In the genomic region with DNA sequence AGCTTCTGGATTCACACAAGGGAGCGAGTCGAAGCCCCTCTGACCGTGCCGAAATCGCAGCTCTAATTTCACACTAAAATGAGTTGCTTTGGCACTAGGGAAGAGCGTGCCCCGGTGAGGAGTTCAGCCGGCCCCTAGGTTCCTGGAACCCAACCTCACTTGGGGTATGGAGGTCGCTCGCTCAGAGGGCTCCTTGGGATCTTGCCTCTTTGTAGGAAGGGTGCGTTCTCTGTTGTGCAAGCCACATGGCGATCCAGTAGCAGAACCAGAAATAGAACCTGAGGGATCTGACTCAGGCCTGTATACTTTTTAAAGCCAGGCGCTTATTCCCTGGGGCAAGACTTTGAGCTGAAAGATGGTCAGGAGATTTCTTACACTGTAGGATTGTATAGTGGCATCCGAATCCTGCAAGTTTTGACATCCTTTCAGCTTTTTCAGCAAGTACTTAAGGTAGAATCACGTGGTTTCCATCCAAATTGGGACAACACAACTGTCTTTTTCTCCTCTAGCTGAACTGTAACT, we compare ENCODE assay signal across 8 cellular contexts. TPM values are rescaled to one million over a fixed set of nuclear protein-coding genes. Genes with fewer than 3 reads are reported as not detected.
DNase-seq lines count a peak whose midpoint lies in the region; ATAC-seq and TF ChIP-seq lines count a peak whose summit lies in the region.

No MANE protein-coding gene starts in this region.

- no peak for TF ChIP-seq POLR2A in NB4 (IDR thresholded peaks at IDR 0.05; ENCODE audit: extremely low read depth, insufficient read length)

- POLR2A ChIA-PET in CD4-positive, alpha-beta memory T cell (lab: Charles Lee; ENCODE audit: partially characterized antibody) = interaction anchor here (0.7 to 2.0 kb wide), 4 partner anchors 10 to 661 kb away, joined by 3 to 8 read pairs (median 4); partner anchors contain the start of genes CFAP61, CRNKL1 and KIZ

- H3K27ac ChIP-seq in CD4-positive, alpha-beta memory T cell (ENCODE audit: low read depth, low read length) = peak overlapping the region; percentile 79
- peak overlapping the region; percentile 92 for H3K27ac ChIP-seq in duodenal mucosa (ENCODE audit: low read depth, low read length)

- peak overlapping the region in 1 of 2 donors; percentile 47 for H3K9ac ChIP-seq in duodenal mucosa (ENCODE audit: low read depth in 1 of 2, low read length in 2 of 2)

- H3K36me3 ChIP-seq in CD4-positive, alpha-beta memory T cell (ENCODE audit: insufficient read depth, low read length) = no peaks in the 10 kb centered on the region
- H3K36me3 ChIP-seq in duodenal mucosa (ENCODE audit: control insufficient read depth in 1 of 2, insufficient read depth in 2 of 2, low read length in 2 of 2) = no peaks in the 10 kb centered on the region

- peaks cover 0 to 3% of the 10 kb centered on the region in 2 donors for H3K27me3 Mint-ChIP-seq in CD4-positive, alpha-beta memory T cell
- H3K27me3 Mint-ChIP-seq in natural killer cell (ENCODE audit: low read depth in 2 of 2) = no peaks in the 10 kb centered on the region

- CTCF ChIA-PET in CD4-positive, alpha-beta memory T cell (lab: Charles Lee; ENCODE audit: partially characterized antibody) = interaction anchor here (2.3 kb wide), 1 partner anchor 12 kb away, joined by 6 read pairs; no protein-coding TSS in a partner anchor

- ATAC-seq in natural killer cell = no peak
- no peak for ATAC-seq in GM18502 (IDR thresholded peaks at IDR 0.05; ENCODE audit: poor library complexity, unreplicated experiment)

- no peak for TF ChIP-seq CTCF in NB4 (IDR thresholded peaks at IDR 0.05; ENCODE audit: low read depth, low read length)
- TF ChIP-seq CTCF in natural killer cell (IDR thresholded peaks at IDR 0.05) = no peak

- peaks cover 0 to 10% of the 10 kb centered on the region in 2 donors for H3K36me3 Mint-ChIP-seq in CD4-positive, alpha-beta memory T cell
- H3K36me3 Mint-ChIP-seq in natural killer cell = no peaks in the 10 kb centered on the region

- no peaks in the 10 kb centered on the region for H3K9me3 Mint-ChIP-seq in CD4-positive, alpha-beta memory T cell
- H3K9me3 Mint-ChIP-seq in natural killer cell = no peaks in the 10 kb centered on the region

- H3K4me1 Mint-ChIP-seq in CD4-positive, alpha-beta memory T cell = peaks cover 23 to 38% (median 28%) of the 10 kb centered on the region in 4 donors
- H3K4me1 Mint-ChIP-seq in natural killer cell = peaks cover 28 to 30% of the 10 kb centered on the region in 2 donors

- intact Hi-C loops in CD4-positive, alpha-beta memory T cell (cut with micrococcal nuclease) = loop anchor here (5.0 to 10.0 kb wide), 4 partner anchors 414 to 1921 kb away; partner anchors contain the start of genes KIZ and NAA20
- intact Hi-C loops in natural killer cell (cut with micrococcal nuclease) = loop anchor here (5.0 to 10.0 kb wide), 3 partner anchors 499 to 661 kb away; partner anchors contain the start of genes CFAP61, CRNKL1 and XRN2

- no peaks in the 10 kb centered on the region for H3K27me3 ChIP-seq in CD4-positive, alpha-beta memory T cell (ENCODE audit: insufficient read depth, low read length)
- H3K27me3 ChIP-seq in duodenal mucosa (ENCODE audit: control insufficient read depth in 1 of 2, insufficient read depth in 2 of 2, low read length in 2 of 2) = no peaks in the 10 kb centered on the region

- H3K4me3 Mint-ChIP-seq in CD4-positive, alpha-beta memory T cell = peak overlapping the region; percentile 87 to 97 (median 92)
- peak overlapping the region; percentile 92 for H3K4me3 Mint-ChIP-seq in natural killer cell

- H3K4me3 ChIP-seq in CD4-positive, alpha-beta memory T cell (ENCODE audit: low read length in 2 of 2) = peak overlapping the region in 1 of 2 donors; percentile 79
- H3K4me3 ChIP-seq in NB4 (ENCODE audit: low read depth, low read length) (peak overlapping the region; percentile 44), duodenal mucosa (ENCODE audit: low read depth in 1 of 2, low read length in 2 of 2) (peak overlapping the region; percentile 72 to 92)

- peaks cover 17% of the 10 kb centered on the region for H3K4me1 ChIP-seq in CD4-positive, alpha-beta memory T cell (ENCODE audit: insufficient read depth, low read length)
- peaks cover 20% of the 10 kb centered on the region in 2 donors for H3K4me1 ChIP-seq in duodenal mucosa (ENCODE audit: control insufficient read depth in 1 of 2, insufficient read depth in 2 of 2, low read length in 2 of 2)

- H3K27ac Mint-ChIP-seq in CD4-positive, alpha-beta memory T cell = peak overlapping the region in 6 of 7 donors; percentile 90 to 98 (median 96)
- peak overlapping the region; percentile 89 to 94 for H3K27ac Mint-ChIP-seq in natural killer cell

- no peaks in the 10 kb centered on the region for H3K9me3 ChIP-seq in CD4-positive, alpha-beta memory T cell (ENCODE audit: control insufficient read depth in 1 of 2, low read length in 2 of 2)
- no peaks in the 10 kb centered on the region for H3K9me3 ChIP-seq in duodenal mucosa (ENCODE audit: control insufficient read depth in 1 of 2, low read length in 2 of 2)

- DNase-seq in CD4-positive, alpha-beta memory T cell = no peak
- peak; percentile 48 for DNase-seq in NB4 (ENCODE audit: low read depth)
- DNase-seq in natural killer cell = peak; percentile 17
- no peak for DNase-seq in activated effector memory CD4-positive, alpha-beta T cell treated with Interleukin-2 at 50 U/mL for 16 hours
- DNase-seq in NCI-H446 treated with DMSO at 0.1 percent for 48 hours (lab: John Stamatoyannopoulos, UW) = no peak
- DNase-seq in NCI-H2171 treated with DMSO at 0.1 percent for 48 hours (lab: John Stamatoyannopoulos, UW) = no peak

RNA-seq across cellular contexts. Expression of gene RALGAPA2, which starts 0.9 kb away (rescaled TPM):
- total RNA-seq in CD4-positive, alpha-beta memory T cell = 10 to 100 TPM; 33.6 to 36.3 TPM
- 1 to 10 TPM; 1.6 to 9.3 TPM for polyA plus RNA-seq in CD4-positive, alpha-beta memory T cell
- total RNA-seq in natural killer cell = 10 to 100 TPM; 26.6 to 33.9 (median 33.1) TPM

Comparison
In these comparisons a context has a peak if more than half of its experiments do, and no peak if none do; other contexts are left out.
1. DNase-seq: peak in NB4 (single experiment) and natural killer cell (single experiment); none in CD4-positive, alpha-beta memory T cell (0 of 5), activated effector memory CD4-positive, alpha-beta T cell treated with Interleukin-2 at 50 U/mL for 16 hours (single experiment), NCI-H446 treated with DMSO at 0.1 percent for 48 hours (single experiment) and NCI-H2171 treated with DMSO at 0.1 percent for 48 hours (single experiment).